ENCODE assay signal across 20 cellular contexts in genomic region chr10:72545511-72545910, GRCh38.
"Had no signal": no experiment of that assay in that cellular context is flagged by ENCODE, and none has a peak within 500 bp of the region (broad histone marks: within the 10 kb centered on the region; RNA-seq: fewer than 3 reads in every experiment).

No MANE protein-coding gene starts in this region.

- H3K4me1 ChIP-seq: esophagus muscularis mucosa, tibial nerve had no signal

- H3K27me3 Mint-ChIP-seq: activated CD8-positive, alpha-beta T cell treated with anti-CD3 and anti-CD28 coated beads for 36 hours; naive thymus-derived CD4-positive, alpha-beta T cell; T-helper 17 cell had no signal

- H3K4me3 Mint-ChIP-seq: activated CD8-positive, alpha-beta T cell treated with anti-CD3 and anti-CD28 coated beads for 36 hours; naive thymus-derived CD4-positive, alpha-beta T cell; T-helper 17 cell had no signal

- ATAC-seq: activated CD8-positive, alpha-beta T cell treated with anti-CD3 and anti-CD28 coated beads for 36 hours; left cardiac atrium; left ventricle myocardium superior; naive thymus-derived CD4-positive, alpha-beta T cell; right cardiac atrium; SK-N-SH treated with all-trans-retinoic acid at 6 μM for 48 hours; T-helper 17 cell had no signal

- H3K27ac ChIP-seq: esophagus muscularis mucosa, spleen, tibial nerve had no signal

- H3K27me3 ChIP-seq: esophagus muscularis mucosa, spleen, tibial nerve had no signal

- DNase-seq: activated CD4-positive, alpha-beta T cell treated with anti-CD3 and anti-CD28 coated beads for 1 hour; activated CD4-positive, alpha-beta T cell treated with anti-CD3 and anti-CD28 coated beads, Interleukin-2, amount 50 U/mL, for 1 hour; activated CD8-positive, alpha-beta T cell treated with anti-CD3 and anti-CD28 coated beads for 36 hours; activated effector memory CD4-positive, alpha-beta T cell treated with anti-CD3 and anti-CD28 coated beads, Interleukin-2, amount 50 U/mL, for 16 hours; activated naive CD4-positive, alpha-beta T cell treated with anti-CD3 and anti-CD28 coated beads, Interleukin-2, amount 50 U/mL, for 16 hours; activated T-cell treated with anti-CD3 and anti-CD28 coated beads for 4 hours; amniotic stem cell; caudate nucleus; left cardiac atrium; left ventricle myocardium superior; naive thymus-derived CD4-positive, alpha-beta T cell; posterior cingulate gyrus; right cardiac atrium; spleen; stimulated activated naive CD4-positive, alpha-beta T cell treated with Interleukin-2 at 50 U/mL for 16 hours; T-helper 17 cell; T1000 had no signal

- H3K4me3 ChIP-seq: esophagus muscularis mucosa, spleen, tibial nerve had no signal

- H3K4me1 Mint-ChIP-seq: T-helper 17 cell had no signal

- H3K27ac Mint-ChIP-seq: activated CD8-positive, alpha-beta T cell treated with anti-CD3 and anti-CD28 coated beads for 36 hours; T-helper 17 cell had no signal
